9 cellular contexts compared by ENCODE assay signal in the genomic region with DNA sequence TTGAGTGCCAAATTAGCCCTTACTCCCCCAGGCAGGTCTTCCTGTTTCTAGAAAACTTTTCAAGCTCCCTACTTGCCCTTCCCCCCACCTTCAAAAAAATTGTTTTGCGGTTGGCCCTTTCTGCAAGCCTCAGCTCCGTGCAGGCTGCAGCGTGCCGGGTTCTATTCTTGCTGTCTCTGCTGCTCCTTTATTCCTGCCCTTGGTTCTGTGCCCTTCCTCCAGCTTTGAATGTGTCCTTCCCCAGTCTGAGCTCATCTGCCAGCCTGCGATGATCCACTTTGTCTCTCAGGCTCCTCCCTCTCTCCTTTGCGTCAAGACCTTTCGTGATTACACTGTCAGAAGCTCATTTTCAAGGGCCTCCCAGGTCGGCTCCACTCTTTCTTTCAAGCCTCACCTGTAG.
DNase-seq lines count a peak whose midpoint lies in the region; ATAC-seq and TF ChIP-seq lines count a peak whose summit lies in the region.
"Had no signal": no experiment of that assay in that cellular context is flagged by ENCODE, and none has a peak within 500 bp of the region (broad histone marks: within the 10 kb centered on the region; RNA-seq: fewer than 3 reads in every experiment).

No MANE protein-coding gene starts in this region.

- H2BK5ac ChIP-seq in mesendoderm (ENCODE audit: low read length), result no peak overlapping the region

- no peak overlapping the region for H2BK120ac ChIP-seq in mesendoderm (ENCODE audit: low read depth, low read length)

- peak overlapping the region in 1 of 2 donors; percentile 61 for H3K4me3 Mint-ChIP-seq in CD14-positive monocyte

- H2BK15ac ChIP-seq in mesendoderm (replicated peaks; ENCODE audit: low read depth), result no peak overlapping the region

- H3K36me3 Mint-ChIP-seq in CD14-positive monocyte, result no peaks in the 10 kb centered on the region

- H3K4ac ChIP-seq in mesendoderm (ENCODE audit: low read depth, low read length), result no peak overlapping the region

- no CpG with 5 or more reads among the region's 8 CpGs for WGBS in mesendoderm (ENCODE audit: extremely low coverage, insufficient coverage, low lambda C conversion rate)

- H3K79me1 ChIP-seq in mesendoderm (ENCODE audit: low read length), result no peaks in the 10 kb centered on the region

- peaks cover 0 to 6% (median 0%) of the 10 kb centered on the region in 7 donors for H3K9me3 Mint-ChIP-seq in CD14-positive monocyte

- no peak overlapping the region for H3K23ac ChIP-seq in mesendoderm (ENCODE audit: low read length)

- ATAC-seq in GM21529 (IDR thresholded peaks at IDR 0.05; ENCODE audit: unreplicated experiment), result no peak
- ATAC-seq in HG03442 (IDR thresholded peaks at IDR 0.05; ENCODE audit: unreplicated experiment), result no peak
- no peak for ATAC-seq in GM19467 (IDR thresholded peaks at IDR 0.05; ENCODE audit: unreplicated experiment)
- ATAC-seq in HG03432 (IDR thresholded peaks at IDR 0.05; ENCODE audit: unreplicated experiment), result no peak

- DNase-seq in CD14-positive monocyte (ENCODE audit: low spot score), result peak; percentile 68
- DNase-seq in NCI-H2227 (lab: John Stamatoyannopoulos, UW; ENCODE audit: unreplicated experiment), result peak; percentile 85
- peak; percentile 52 to 61 for DNase-seq in activated T-cell treated with anti-CD3 and anti-CD28 coated beads, Interleukin-2, amount 50 U/mL, for 48 hours
- DNase-seq in mesendoderm, result peak; percentile 74

- H3K4me1 ChIP-seq in mesendoderm (ENCODE audit: control insufficient read depth, low read depth, low read length), result peaks cover 2% of the 10 kb centered on the region

- H4K5ac ChIP-seq in mesendoderm (ENCODE audit: low read length), result no peak overlapping the region

- H2AK5ac ChIP-seq in mesendoderm (ENCODE audit: low read length), result no peak overlapping the region

- no peak overlapping the region for H4K8ac ChIP-seq in mesendoderm (ENCODE audit: low read depth, low read length)

- intact Hi-C loops in CD14-positive monocyte (cut with micrococcal nuclease), result no loop called here

- H3K4me2 ChIP-seq in mesendoderm (ENCODE audit: low read length), result no peak overlapping the region

- H3K27me3 Mint-ChIP-seq in CD14-positive monocyte (ENCODE audit: low read depth in 3 of 3), result peaks cover 5 to 17% (median 16%) of the 10 kb centered on the region in 3 donors

- peak overlapping the region; percentile 61 to 85 (median 67) for H3K27ac Mint-ChIP-seq in CD14-positive monocyte

- H3K18ac ChIP-seq in mesendoderm (ENCODE audit: low read length), result no peak overlapping the region

- H3K56ac ChIP-seq in mesendoderm (ENCODE audit: low read length), result no peak overlapping the region

- H3K4me3 ChIP-seq in mesendoderm (ENCODE audit: low read length), result no peak overlapping the region

- no peaks in the 10 kb centered on the region for H3K79me2 ChIP-seq in mesendoderm (ENCODE audit: control insufficient read depth, insufficient read depth, low read length)

- H3K27ac ChIP-seq in mesendoderm (ENCODE audit: low read depth, low read length), result no peak overlapping the region
- H3K27ac ChIP-seq: VCaP had no signal

- H3K27me3 ChIP-seq in mesendoderm (ENCODE audit: insufficient read depth, low read length, poor library complexity), result no peaks in the 10 kb centered on the region

- H3K9ac ChIP-seq in mesendoderm (ENCODE audit: low read length), result no peak overlapping the region

- H3K36me3 ChIP-seq in mesendoderm (ENCODE audit: control insufficient read depth, insufficient read depth, low read length), result no peaks in the 10 kb centered on the region

- TF ChIP-seq CTCF in CD14-positive monocyte (IDR thresholded peaks at IDR 0.05), result no peak

- peaks cover 37% of the 10 kb centered on the region for H3K4me1 Mint-ChIP-seq in CD14-positive monocyte
